ENCODE assay signal across 27 cellular contexts in the genomic region with DNA sequence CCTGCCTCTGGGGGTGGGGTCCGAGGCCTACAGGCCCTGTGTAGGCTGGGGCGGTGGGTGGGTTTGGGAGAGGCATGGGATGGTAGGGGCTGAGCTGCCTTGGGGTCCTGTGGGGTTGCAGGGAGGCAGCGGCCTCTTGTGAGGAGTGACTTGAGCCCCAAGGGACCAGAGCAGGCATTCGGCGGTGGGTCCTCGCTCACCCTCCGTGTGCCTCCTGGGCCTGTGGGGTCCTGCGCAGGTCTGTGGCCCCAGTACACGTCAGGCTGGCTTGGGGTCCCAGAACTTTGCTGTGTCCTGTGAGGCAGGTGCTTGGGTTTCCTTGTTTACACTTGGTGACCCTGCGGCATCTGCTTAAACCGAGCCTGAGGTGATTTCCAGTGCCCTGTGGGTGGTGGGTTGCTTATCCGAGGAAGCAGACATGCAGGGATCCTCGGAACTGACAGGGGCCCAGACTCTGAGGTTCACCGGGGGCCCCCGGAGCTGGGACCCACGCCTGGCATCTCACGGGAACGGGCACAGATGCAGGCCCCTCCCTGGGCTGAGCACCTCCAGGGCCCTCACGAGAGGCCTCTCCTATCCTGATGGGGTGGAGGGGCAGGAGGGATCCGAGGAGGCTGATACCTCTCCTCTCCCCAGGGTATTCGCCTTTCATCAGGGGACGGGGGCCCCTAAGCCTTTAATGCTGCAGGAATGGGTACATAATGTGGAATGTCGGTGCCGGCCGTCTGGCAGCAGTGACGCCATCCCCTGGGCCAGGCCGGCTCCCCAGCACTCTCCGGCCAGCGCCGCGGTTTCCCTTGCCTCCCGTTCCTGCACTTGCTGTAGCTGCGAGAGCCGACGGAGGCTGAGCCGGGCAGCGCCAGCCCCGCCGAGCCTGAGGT. TPM values are rescaled to one million over a fixed set of nuclear protein-coding genes. Genes with fewer than 3 reads are reported as not detected.
DNase-seq lines count a peak whose midpoint lies in the region; ATAC-seq and TF ChIP-seq lines count a peak whose summit lies in the region.
"Had no signal": no experiment of that assay in that cellular context is flagged by ENCODE, and none has a peak within 500 bp of the region (broad histone marks: within the 10 kb centered on the region; RNA-seq: fewer than 3 reads in every experiment).

No MANE protein-coding gene starts in this region.

- H3K4me2 ChIP-seq in mesenchymal stem cell (ENCODE audit: low read length, poor library complexity, severe bottlenecking) = no peak overlapping the region
- peak overlapping the region; percentile 74 for H3K4me2 ChIP-seq in smooth muscle cell
- H3K4me2 ChIP-seq: SK-N-SH had no signal

- no peaks in the 10 kb centered on the region for H3K9me3 Mint-ChIP-seq in Caco-2 (ENCODE audit: unreplicated experiment)
- H3K9me3 Mint-ChIP-seq: activated B cell treated with CpG ODN at 0.5 μM for 24 hours; activated naive CD8-positive, alpha-beta T cell treated with anti-CD3 and anti-CD28 coated beads, Interleukin-2, amount 10 ng/mL, durations not matched to agents 7 days and 5 days; memory B cell; naive thymus-derived CD4-positive, alpha-beta T cell had no signal

- no peaks in the 10 kb centered on the region for H3K27me3 Mint-ChIP-seq in Caco-2 (ENCODE audit: insufficient read depth, unreplicated experiment)
- H3K27me3 Mint-ChIP-seq: activated B cell treated with CpG ODN at 0.5 μM for 24 hours, memory B cell had no signal

- H3K4me3 Mint-ChIP-seq in Caco-2 (ENCODE audit: unreplicated experiment) = no peak overlapping the region
- H3K4me3 Mint-ChIP-seq: activated B cell treated with CpG ODN at 0.5 μM for 24 hours; activated naive CD8-positive, alpha-beta T cell treated with anti-CD3 and anti-CD28 coated beads, Interleukin-2, amount 10 ng/mL, durations not matched to agents 7 days and 5 days; memory B cell; naive thymus-derived CD4-positive, alpha-beta T cell had no signal

- no peak overlapping the region for H2BK15ac ChIP-seq in mesenchymal stem cell (ENCODE audit: low read depth, poor library complexity, severe bottlenecking)

- no peak overlapping the region for H4K8ac ChIP-seq in mesenchymal stem cell (ENCODE audit: low read length)

- no peak overlapping the region for H3K18ac ChIP-seq in mesenchymal stem cell (ENCODE audit: low read depth in 1 of 2, low read length in 2 of 2)

- H3K27ac ChIP-seq in mesenchymal stem cell (ENCODE audit: low read length, poor library complexity, severe bottlenecking) (peak overlapping the region; percentile 85), smooth muscle cell (ENCODE audit: low read depth) (peak overlapping the region; percentile 93), right lobe of liver (no peak overlapping the region)
- H3K27ac ChIP-seq: brain microvascular endothelial cell had no signal

- no peak for TF ChIP-seq POLR2A in right lobe of liver (IDR thresholded peaks at IDR 0.05)

- H4K91ac ChIP-seq in mesenchymal stem cell (ENCODE audit: low read length) = peak overlapping the region; percentile 5

- CTCF ChIA-PET in Caco-2 (lab: Charles Lee) = no interaction called here

- ATAC-seq in right lobe of liver (no peak), mucosa of descending colon (no peak)
- ATAC-seq: left colon; naive thymus-derived CD4-positive, alpha-beta T cell had no signal

- peaks cover 29% of the 10 kb centered on the region for H3F3A ChIP-seq in smooth muscle cell (ENCODE audit: low read depth)

- TF ChIP-seq CTCF in Caco-2 (IDR thresholded peaks at IDR 0.05; ENCODE audit: insufficient read depth in 1 of 2, low read depth in 1 of 2, low read length in 1 of 2, severe bottlenecking in 1 of 2, unreplicated experiment in 1 of 2) = no peak
- TF ChIP-seq CTCF in smooth muscle cell (IDR thresholded peaks at IDR 0.05; ENCODE audit: borderline replicate concordance, insufficient read depth, poor library complexity, severe bottlenecking) = no peak
- no peak for TF ChIP-seq CTCF in right lobe of liver (IDR thresholded peaks at IDR 0.05)
- TF ChIP-seq CTCF in mucosa of descending colon (IDR thresholded peaks at IDR 0.05) = no peak

- intact Hi-C loops in Caco-2 (cut with micrococcal nuclease; ENCODE audit: unreplicated experiment) = no loop called here
- intact Hi-C loops in right lobe of liver (cut with DNase I) = no loop called here
- intact Hi-C loops in mucosa of descending colon (cut with DNase I, micrococcal nuclease) = no loop called here

- H2BK120ac ChIP-seq in mesenchymal stem cell (ENCODE audit: low read depth, low read length) = no peak overlapping the region

- POLR2A ChIA-PET in Caco-2 (lab: Charles Lee) = no interaction called here

- peak overlapping the region; percentile 51 for H3K9ac ChIP-seq in adipocyte (ENCODE audit: low read length)
- peak overlapping the region; percentile 92 for H3K9ac ChIP-seq in mesenchymal stem cell (ENCODE audit: low read length)
- H3K9ac ChIP-seq in smooth muscle cell (ENCODE audit: low read depth) = peak overlapping the region; percentile 62
- H3K9ac ChIP-seq: SK-N-SH had no signal

- H2AFZ ChIP-seq in mesenchymal stem cell (ENCODE audit: low read depth, low read length) (no peak overlapping the region), smooth muscle cell (ENCODE audit: low read depth) (no peak overlapping the region)

- DNase-seq in Caco-2 (no peak), adipocyte (ENCODE audit: low read depth) (no peak), mesenchymal stem cell (no peak), smooth muscle cell (lab: John Stamatoyannopoulos, UW; ENCODE audit: unreplicated experiment) (no peak), SKM-1 (lab: John Stamatoyannopoulos, UW; ENCODE audit: unreplicated experiment) (no peak), right lobe of liver (no peak), mesenteric fat pad (ENCODE audit: low spot score) (no peak), mucosa of descending colon (no peak)
- DNase-seq: activated B cell treated with CpG ODN at 0.5 μM for 24 hours; activated CD4-positive, alpha-beta T cell treated with anti-CD3 and anti-CD28 coated beads, Interleukin-2, amount 50 U/mL, for 48 hours; activated CD8-positive, alpha-beta memory T cell treated with anti-CD3 and anti-CD28 coated beads, Interleukin-2, amount 50 U/mL, for 48 hours; activated naive CD8-positive, alpha-beta T cell treated with anti-CD3 and anti-CD28 coated beads, Interleukin-2, amount 10 ng/mL, durations not matched to agents 7 days and 5 days; brain microvascular endothelial cell; C1 segment of cervical spinal cord; left colon; MG63; naive thymus-derived CD4-positive, alpha-beta T cell; NCI-H1436; posterior cingulate gyrus; RPMI8226; SK-N-SH; small intestine; stimulated activated CD4-positive, alpha-beta T cell treated with anti-CD3 and anti-CD28 coated beads, Interleukin-2, amount 100 ng/mL, for 48 hours; stimulated activated naive CD4-positive, alpha-beta T cell treated with Interleukin-2 at 50 U/mL for 16 hours; transverse colon had no signal

- H3K79me1 ChIP-seq in mesenchymal stem cell (replicated peaks; ENCODE audit: low read length, poor library complexity, severe bottlenecking) = peaks cover 35% of the 10 kb centered on the region

- H3K36me3 ChIP-seq in Caco-2 (ENCODE audit: control insufficient read depth, insufficient read depth, low read length) (peaks cover 5% of the 10 kb centered on the region), adipocyte (ENCODE audit: control insufficient read depth, insufficient read depth, low read length, severe bottlenecking) (peaks cover 6% of the 10 kb centered on the region), mesenchymal stem cell (ENCODE audit: control insufficient read depth in 1 of 2, insufficient read depth in 2 of 2, low read depth in 1 of 2, low read length in 2 of 2) (peaks cover 55 to 71% of the 10 kb centered on the region in 2 experiments), smooth muscle cell (ENCODE audit: low read depth) (no peaks in the 10 kb centered on the region), right lobe of liver (no peaks in the 10 kb centered on the region), mucosa of descending colon (ENCODE audit: low read depth) (no peaks in the 10 kb centered on the region)
- H3K36me3 ChIP-seq: transverse colon had no signal

- H2AK5ac ChIP-seq in mesenchymal stem cell (ENCODE audit: low read length, severe bottlenecking) = peak overlapping the region; percentile 88

- H3K79me2 ChIP-seq in smooth muscle cell (ENCODE audit: low read depth) = peaks cover 83% of the 10 kb centered on the region

- H3K27ac Mint-ChIP-seq in Caco-2 (ENCODE audit: unreplicated experiment) = peak overlapping the region; percentile 99
- H3K27ac Mint-ChIP-seq: activated B cell treated with CpG ODN at 0.5 μM for 24 hours; activated naive CD8-positive, alpha-beta T cell treated with anti-CD3 and anti-CD28 coated beads, Interleukin-2, amount 10 ng/mL, durations not matched to agents 7 days and 5 days; memory B cell had no signal

- peak overlapping the region; percentile 40 for H2BK5ac ChIP-seq in mesenchymal stem cell (ENCODE audit: low read depth, low read length, poor library complexity, severe bottlenecking)

- peaks cover 59% of the 10 kb centered on the region for H3K36me3 Mint-ChIP-seq in Caco-2 (ENCODE audit: insufficient read depth, unreplicated experiment)
- H3K36me3 Mint-ChIP-seq: activated naive CD8-positive, alpha-beta T cell treated with anti-CD3 and anti-CD28 coated beads, Interleukin-2, amount 10 ng/mL, durations not matched to agents 7 days and 5 days had no signal

- H3K9me3 ChIP-seq in Caco-2 (no peaks in the 10 kb centered on the region), adipocyte (ENCODE audit: control insufficient read depth, low read length) (no peaks in the 10 kb centered on the region), mesenchymal stem cell (ENCODE audit: control insufficient read depth, low read length) (no peaks in the 10 kb centered on the region), smooth muscle cell (replicated peaks; ENCODE audit: low read depth) (no peaks in the 10 kb centered on the region), right lobe of liver (no peaks in the 10 kb centered on the region), mucosa of descending colon (no peaks in the 10 kb centered on the region)
- H3K9me3 ChIP-seq: esophagus muscularis mucosa, MG63, SK-N-SH, transverse colon had no signal

- 90% methylated on average over 39 of the region's 39 CpGs for WGBS in mesenchymal stem cell
- 66% methylated on average over 39 of the region's 39 CpGs for WGBS in smooth muscle cell (ENCODE audit: low lambda C conversion rate)
- WGBS in right lobe of liver (ENCODE audit: insufficient coverage, low coverage, low lambda C conversion rate, missing lambda C conversion rate) = no CpG with 5 or more reads among the region's 39 CpGs

- no peak overlapping the region for H2BK12ac ChIP-seq in mesenchymal stem cell (ENCODE audit: low read length in 2 of 2)

- H3K27me3 ChIP-seq in Caco-2 (replicated peaks; ENCODE audit: control insufficient read depth, insufficient read depth, low read length) (no peaks in the 10 kb centered on the region), adipocyte (replicated peaks; ENCODE audit: control insufficient read depth, insufficient read depth, low read length) (no peaks in the 10 kb centered on the region), mesenchymal stem cell (ENCODE audit: control insufficient read depth in 1 of 2, insufficient read depth in 1 of 2, low read length in 2 of 2) (no peaks in the 10 kb centered on the region), smooth muscle cell (ENCODE audit: low read depth) (no peaks in the 10 kb centered on the region), right lobe of liver (no peaks in the 10 kb centered on the region)
- H3K27me3 ChIP-seq: brain microvascular endothelial cell, esophagus muscularis mucosa, MG63, transverse colon had no signal

- H3K4ac ChIP-seq in mesenchymal stem cell (ENCODE audit: low read depth in 1 of 2, low read length in 2 of 2) = no peak overlapping the region

- no peak overlapping the region for H3K4me3 ChIP-seq in Caco-2 (ENCODE audit: low read depth, low read length)
- no peak overlapping the region for H3K4me3 ChIP-seq in adipocyte (ENCODE audit: low read length)
- H3K4me3 ChIP-seq in mesenchymal stem cell (ENCODE audit: insufficient read depth in 1 of 2, low read depth in 1 of 2, low read length in 2 of 2) = peak overlapping the region in 1 of 2 experiments; percentile 73
- H3K4me3 ChIP-seq in smooth muscle cell = no peak overlapping the region
- no peak overlapping the region for H3K4me3 ChIP-seq in right lobe of liver
- no peak overlapping the region for H3K4me3 ChIP-seq in mucosa of descending colon
- H3K4me3 ChIP-seq: esophagus muscularis mucosa, MG63, transverse colon had no signal

- no peak overlapping the region for H3K23ac ChIP-seq in mesenchymal stem cell (ENCODE audit: low read length in 2 of 2)

- peaks cover 96% of the 10 kb centered on the region for H4K20me1 ChIP-seq in smooth muscle cell (ENCODE audit: low read depth)

- BruUV-seq in Caco-2 (replicated peaks; lab: Mats Ljungman, UMichigan) = no TSS peak

- peaks cover 50% of the 10 kb centered on the region for H3K4me1 Mint-ChIP-seq in Caco-2 (ENCODE audit: low read depth, unreplicated experiment)

- H3K14ac ChIP-seq in mesenchymal stem cell (ENCODE audit: low read length in 2 of 2) = peak overlapping the region in 1 of 2 experiments; percentile 29

- H3K4me1 ChIP-seq in Caco-2 = peaks cover 82% of the 10 kb centered on the region
- peaks cover 72% of the 10 kb centered on the region for H3K4me1 ChIP-seq in adipocyte (ENCODE audit: control insufficient read depth, insufficient read depth, low read length)
- peaks cover 85% of the 10 kb centered on the region for H3K4me1 ChIP-seq in mesenchymal stem cell (ENCODE audit: control insufficient read depth, insufficient read depth, low read depth, low read length)
- peaks cover 15% of the 10 kb centered on the region for H3K4me1 ChIP-seq in smooth muscle cell (ENCODE audit: low read depth)
- no peaks in the 10 kb centered on the region for H3K4me1 ChIP-seq in right lobe of liver
- H3K4me1 ChIP-seq in mucosa of descending colon (ENCODE audit: low read depth) = peaks cover 59% of the 10 kb centered on the region

RNA-seq across cellular contexts. Expression of gene METRNL, which starts 7.7 kb away (rescaled TPM):
- total RNA-seq in Caco-2 (2022) (33.8 and 40.9 TPM in 2 replicates), smooth muscle cell (48.3 and 55.6 TPM in 2 replicates), right lobe of liver (10 to 100 TPM in 1 of 6 experiments, 1 to 10 TPM in 5; 2.3 to 18.6 (median 5.9) TPM), mesenteric fat pad (151 TPM), mucosa of descending colon (100 to 1,000 TPM in 2 of 3 donors, 10 to 100 TPM in 1; 78.6 to 134 (median 116) TPM)
- polyA plus RNA-seq in mesenchymal stem cell (2013, experiment 1 of 2) = 15.1 TPM
- 14.1 TPM for polyA plus RNA-seq in mesenchymal stem cell (2013, experiment 2 of 2)
- 98.1 and 101 TPM in 2 replicates for polyA plus RNA-seq in smooth muscle cell
- polyA plus RNA-seq: naive thymus-derived CD4-positive, alpha-beta T cell had no signal

Comparison
In these comparisons a context has a peak if more than half of its experiments do, and no peak if none do; other contexts are left out.
1. H3K27ac ChIP-seq: peak in mesenchymal stem cell (single experiment) and smooth muscle cell (single experiment); none in right lobe of liver (0 of 3).
2. Peak in every context shown above with its lines, with median percentiles within 50 percentile points of each other: H3K9ac ChIP-seq.